8 cellular contexts compared by ENCODE assay signal in genomic region chr2:25041928-25042320, GRCh38.
DNase-seq lines count a peak whose midpoint lies in the region; ATAC-seq and FAIRE-seq lines count a peak whose summit lies in the region.

TSS of gene EFR3B (plus strand) at chr2:25042076. CDS start at chr2:25042313, 237 bp downstream.

- FAIRE-seq in GM19239 (lab: Jason Lieb, UNC), result no peak

- ATAC-seq in HG03432 (IDR thresholded peaks at IDR 0.05; ENCODE audit: unreplicated experiment), result peak; percentile 82

- H3K27ac ChIP-seq in cingulate gyrus (ENCODE audit: low read depth, low read length), result peak within 1 kb of the TSS; percentile 85
- H3K27ac ChIP-seq in layer of hippocampus (ENCODE audit: low read depth, low read length), result peak within 1 kb of the TSS; percentile 88

- H3K27me3 ChIP-seq in layer of hippocampus (ENCODE audit: control insufficient read depth, insufficient read depth, low read length), result no peaks in the 10 kb centered on the region

- DNase-seq in Ammon's horn (ENCODE audit: low spot score), result peak; percentile 98
- DNase-seq in GM19239 (ENCODE audit: insufficient read length, low spot score), result peak; percentile 95
- DNase-seq in NCI-H510A treated with DMSO at 0.1 percent for 48 hours (lab: John Stamatoyannopoulos, UW), result peak; percentile 97
- peak; percentile 92 for DNase-seq in activated CD4-positive, alpha-beta T cell treated with anti-CD3 and anti-CD28 coated beads for 48 hours
- DNase-seq in stimulated activated CD4-positive, alpha-beta T cell treated with anti-CD3 and anti-CD28 coated beads, Interleukin-1b, Interleukin-23, amount 100 ng/mL, for 1 hour (ENCODE audit: low read depth in 2 of 2), result peak; percentile 71 to 82

Comparison
In these comparisons a context has a peak if more than half of its experiments do, and no peak if none do; other contexts are left out.
1. Peak in every context shown above with its lines: DNase-seq, ATAC-seq and H3K27ac ChIP-seq.